Comparison of ENCODE assay signal across 14 cellular contexts in genomic region chr3:176579741-176580185, GRCh38.
A peak's percentile ranks its signal among the peaks of the same experiment; 100 is the strongest.
DNase-seq lines count a peak whose midpoint lies in the region; ATAC-seq, FAIRE-seq and TF ChIP-seq lines count a peak whose summit lies in the region.
"Had no signal": no experiment of that assay in that cellular context is flagged by ENCODE, and none has a peak within 500 bp of the region (broad histone marks: within the 10 kb centered on the region; RNA-seq: fewer than 3 reads in every experiment).

No MANE protein-coding gene starts in this region.

- H2AFZ ChIP-seq in astrocyte (ENCODE audit: low read depth, low read length), result no peak overlapping the region

- H3K36me3 ChIP-seq in astrocyte (ENCODE audit: insufficient read depth, low read length) (no peaks in the 10 kb centered on the region), right lobe of liver (no peaks in the 10 kb centered on the region), left ventricle myocardium inferior (no peaks in the 10 kb centered on the region)
- H3K36me3 ChIP-seq: heart left ventricle, WERI-Rb-1 had no signal

- H3K27me3 Mint-ChIP-seq in astrocyte (ENCODE audit: low read depth, unreplicated experiment), result no peaks in the 10 kb centered on the region
- H3K27me3 Mint-ChIP-seq in osteocyte (ENCODE audit: unreplicated experiment), result peaks cover 3% of the 10 kb centered on the region
- no peaks in the 10 kb centered on the region for H3K27me3 Mint-ChIP-seq in activated naive CD4-positive, alpha-beta T cell treated with anti-CD3 and anti-CD28 coated beads, Interleukin-2, amount 10 ng/mL, durations not matched to agents 7 days and 5 days
- H3K27me3 Mint-ChIP-seq: central memory CD8-positive, alpha-beta T cell had no signal

- POLR2A ChIA-PET in AG04449 (lab: Yijun Ruan, JAX), result no interaction called here

- H3K27me3 ChIP-seq in astrocyte (ENCODE audit: insufficient read depth, low read length) (no peaks in the 10 kb centered on the region), right lobe of liver (no peaks in the 10 kb centered on the region), left ventricle myocardium inferior (ENCODE audit: low read depth) (no peaks in the 10 kb centered on the region)
- H3K27me3 ChIP-seq: heart left ventricle had no signal

- H3K27ac Mint-ChIP-seq in astrocyte (ENCODE audit: unreplicated experiment) (peak overlapping the region; percentile 23), osteocyte (ENCODE audit: unreplicated experiment) (no peak overlapping the region)
- H3K27ac Mint-ChIP-seq in activated naive CD4-positive, alpha-beta T cell treated with anti-CD3 and anti-CD28 coated beads, Interleukin-2, amount 10 ng/mL, durations not matched to agents 7 days and 5 days, result no peak overlapping the region

- no peak overlapping the region for H3K4me2 ChIP-seq in astrocyte (ENCODE audit: low read length)

- FAIRE-seq in astrocyte (lab: Jason Lieb, UNC), result no peak
- FAIRE-seq: A204.1, G401.6 had no signal

- H3K36me3 Mint-ChIP-seq in astrocyte (ENCODE audit: low read depth, unreplicated experiment) (no peaks in the 10 kb centered on the region), osteocyte (ENCODE audit: unreplicated experiment) (no peaks in the 10 kb centered on the region)
- no peaks in the 10 kb centered on the region for H3K36me3 Mint-ChIP-seq in activated naive CD4-positive, alpha-beta T cell treated with anti-CD3 and anti-CD28 coated beads, Interleukin-2, amount 10 ng/mL, durations not matched to agents 7 days and 5 days

- no peak for TF ChIP-seq CTCF in AG04449 (IDR thresholded peaks at IDR 0.05; ENCODE audit: insufficient read depth, low read length, missing control alignments)
- no peak for TF ChIP-seq CTCF in astrocyte (IDR thresholded peaks at IDR 0.05; ENCODE audit: insufficient read depth, low read depth, low read length)
- TF ChIP-seq CTCF in osteocyte (IDR thresholded peaks at IDR 0.05), result no peak
- no peak for TF ChIP-seq CTCF in right lobe of liver (IDR thresholded peaks at IDR 0.05)
- no peak for TF ChIP-seq CTCF in left ventricle myocardium inferior (IDR thresholded peaks at IDR 0.05; ENCODE audit: borderline replicate concordance)

- H3K79me2 ChIP-seq in astrocyte (ENCODE audit: insufficient read depth, low read length), result no peaks in the 10 kb centered on the region

- H3K9me3 ChIP-seq in astrocyte (ENCODE audit: insufficient read depth, low read depth, low read length) (no peaks in the 10 kb centered on the region), right lobe of liver (no peaks in the 10 kb centered on the region), left ventricle myocardium inferior (replicated peaks) (no peaks in the 10 kb centered on the region)
- H3K9me3 ChIP-seq: heart left ventricle had no signal

- peaks cover 3% of the 10 kb centered on the region for H3K9me3 Mint-ChIP-seq in astrocyte (ENCODE audit: unreplicated experiment)
- no peaks in the 10 kb centered on the region for H3K9me3 Mint-ChIP-seq in osteocyte (ENCODE audit: unreplicated experiment)
- H3K9me3 Mint-ChIP-seq in activated naive CD4-positive, alpha-beta T cell treated with anti-CD3 and anti-CD28 coated beads, Interleukin-2, amount 10 ng/mL, durations not matched to agents 7 days and 5 days, result peaks cover 3% of the 10 kb centered on the region

- H3K4me3 Mint-ChIP-seq in astrocyte (ENCODE audit: unreplicated experiment), result no peak overlapping the region
- H3K4me3 Mint-ChIP-seq in osteocyte (ENCODE audit: unreplicated experiment), result no peak overlapping the region
- no peak overlapping the region for H3K4me3 Mint-ChIP-seq in activated naive CD4-positive, alpha-beta T cell treated with anti-CD3 and anti-CD28 coated beads, Interleukin-2, amount 10 ng/mL, durations not matched to agents 7 days and 5 days
- H3K4me3 Mint-ChIP-seq: central memory CD8-positive, alpha-beta T cell had no signal

- TF ChIP-seq POLR2A in right lobe of liver (IDR thresholded peaks at IDR 0.05), result no peak

- no peaks in the 10 kb centered on the region for H4K20me1 ChIP-seq in astrocyte (ENCODE audit: insufficient read depth, low read length)

- H3K4me1 Mint-ChIP-seq in astrocyte (ENCODE audit: low read depth, unreplicated experiment) (peaks cover 9% of the 10 kb centered on the region), osteocyte (ENCODE audit: unreplicated experiment) (no peaks in the 10 kb centered on the region)
- no peaks in the 10 kb centered on the region for H3K4me1 Mint-ChIP-seq in activated naive CD4-positive, alpha-beta T cell treated with anti-CD3 and anti-CD28 coated beads, Interleukin-2, amount 10 ng/mL, durations not matched to agents 7 days and 5 days
- H3K4me1 Mint-ChIP-seq: central memory CD8-positive, alpha-beta T cell had no signal

- no peak overlapping the region for H3K4me3 ChIP-seq in AG04449 (ENCODE audit: low read depth, low read length)
- H3K4me3 ChIP-seq in astrocyte (ENCODE audit: insufficient read depth, low read depth, low read length), result no peak overlapping the region
- H3K4me3 ChIP-seq in right lobe of liver, result no peak overlapping the region
- no peak overlapping the region for H3K4me3 ChIP-seq in left ventricle myocardium inferior
- H3K4me3 ChIP-seq: heart left ventricle had no signal

- DNase-seq in AG04449 (ENCODE audit: low read depth, low spot score) (peak; percentile 31), astrocyte (ENCODE audit: low read depth) (peak; percentile 65), osteocyte (ENCODE audit: extremely low spot score, unreplicated experiment) (no peak), right lobe of liver (no peak), left ventricle myocardium inferior (no peak)
- DNase-seq in activated naive CD4-positive, alpha-beta T cell treated with anti-CD3 and anti-CD28 coated beads, Interleukin-2, amount 10 ng/mL, durations not matched to agents 7 days and 5 days, result no peak
- DNase-seq: activated effector memory CD4-positive, alpha-beta T cell treated with anti-CD3 and anti-CD28 coated beads, Interleukin-2, amount 50 U/mL, for 16 hours; heart left ventricle; WERI-Rb-1 had no signal

- CTCF ChIA-PET in AG04449 (lab: Yijun Ruan, JAX), result no interaction called here
- CTCF ChIA-PET in activated naive CD4-positive, alpha-beta T cell treated with anti-CD3 and anti-CD28 coated beads, Interleukin-2, amount 10 ng/mL, durations not matched to agents 7 days and 5 days (lab: Charles Lee), result no interaction called here

- 40% methylated on average over 1 of the region's 2 CpGs for WGBS in right lobe of liver (ENCODE audit: insufficient coverage, low coverage, low lambda C conversion rate, missing lambda C conversion rate)

- no peaks in the 10 kb centered on the region for H3K4me1 ChIP-seq in astrocyte (ENCODE audit: insufficient read depth, low read length)
- no peaks in the 10 kb centered on the region for H3K4me1 ChIP-seq in right lobe of liver
- no peaks in the 10 kb centered on the region for H3K4me1 ChIP-seq in left ventricle myocardium inferior
- H3K4me1 ChIP-seq: heart left ventricle had no signal

- H3K27ac ChIP-seq in astrocyte (ENCODE audit: low read depth, low read length), result no peak overlapping the region
- H3K27ac ChIP-seq in right lobe of liver, result no peak overlapping the region
- no peak overlapping the region for H3K27ac ChIP-seq in left ventricle myocardium inferior (replicated peaks)
- H3K27ac ChIP-seq: heart left ventricle, WERI-Rb-1 had no signal

- H3K9ac ChIP-seq in astrocyte (ENCODE audit: low read length), result no peak overlapping the region

- ATAC-seq in GM19438 (IDR thresholded peaks at IDR 0.05; ENCODE audit: low read depth, unreplicated experiment), result peak; percentile 56
- ATAC-seq in HG03135 (IDR thresholded peaks at IDR 0.05; ENCODE audit: unreplicated experiment), result peak; percentile 64
- ATAC-seq in right lobe of liver, result no peak
- ATAC-seq: heart left ventricle had no signal

- intact Hi-C loops in right lobe of liver (cut with DNase I) (no loop called here), left ventricle myocardium inferior (cut with micrococcal nuclease) (no loop called here)

Comparison
In these comparisons a context has a peak if more than half of its experiments do, and no peak if none do; other contexts are left out.
1. DNase-seq: peak in AG04449 (single experiment) and astrocyte (single experiment); none in osteocyte (single experiment), right lobe of liver (0 of 3), left ventricle myocardium inferior (single experiment) and activated naive CD4-positive, alpha-beta T cell treated with anti-CD3 and anti-CD28 coated beads, Interleukin-2, amount 10 ng/mL, durations not matched to agents 7 days and 5 days (single experiment).
2. ATAC-seq: peak in GM19438 (single experiment) and HG03135 (single experiment); none in right lobe of liver (0 of 4).